Comparison of ENCODE assay signal across 16 cellular contexts in the genomic region with DNA sequence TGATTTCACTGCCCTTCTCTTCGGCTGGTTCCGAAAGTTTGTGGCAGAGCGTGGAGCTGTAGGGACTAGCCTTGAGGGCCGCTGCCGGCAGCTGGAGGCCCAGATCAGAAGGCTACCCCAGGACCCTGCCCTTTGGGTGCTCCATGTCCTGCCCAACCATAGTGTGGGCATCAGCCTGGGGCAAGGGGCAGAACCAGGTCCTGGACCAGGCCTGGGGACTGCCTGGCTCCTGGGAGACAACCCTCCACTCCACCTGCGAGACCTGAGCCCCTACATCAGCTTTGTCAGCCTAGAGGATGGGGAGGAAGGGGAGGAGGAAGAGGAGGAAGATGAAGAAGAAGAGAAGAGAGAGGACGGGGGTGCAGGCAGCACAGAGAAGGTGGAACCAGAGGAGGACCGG. TPM values are rescaled to one million over a fixed set of nuclear protein-coding genes. Genes with fewer than 3 reads are reported as not detected.
DNase-seq lines count a peak whose midpoint lies in the region; ATAC-seq, FAIRE-seq and TF ChIP-seq lines count a peak whose summit lies in the region.
"Had no signal": no experiment of that assay in that cellular context is flagged by ENCODE, and none has a peak within 500 bp of the region (broad histone marks: within the 10 kb centered on the region; RNA-seq: fewer than 3 reads in every experiment).

No MANE protein-coding gene starts in this region.

- ATAC-seq in HepG2, result peak; percentile 14; the same call in 2 of the 3 replicates
- no peak for ATAC-seq in right lobe of liver
- ATAC-seq in naive thymus-derived CD4-positive, alpha-beta T cell, result no peak
- no peak for ATAC-seq in left colon

- H3K9me3 ChIP-seq in HepG2 (ENCODE audit: low read length) (no peaks in the 10 kb centered on the region), right lobe of liver (no peaks in the 10 kb centered on the region), esophagus squamous epithelium (no peaks in the 10 kb centered on the region), A673 (ENCODE audit: low read depth, low read length, poor library complexity, severe bottlenecking) (no peaks in the 10 kb centered on the region)
- H3K9me3 ChIP-seq in naive thymus-derived CD4-positive, alpha-beta T cell (ENCODE audit: control insufficient read depth in 2 of 3, low read length in 3 of 3), result no peaks in the 10 kb centered on the region
- H3K9me3 ChIP-seq: adrenal gland, esophagus muscularis mucosa had no signal

- BruUV-seq in HepG2 (replicated peaks; lab: Mats Ljungman, UMichigan) (TSS peak; percentile 50), A673 (replicated peaks; lab: Mats Ljungman, UMichigan) (no TSS peak)

- in situ Hi-C loops in HepG2 (cut with HindIII; ENCODE audit: extremely low pct_ligation_motif_present, low pct_unique_long_range_greater_than_20kb), result no loop called here
- in situ Hi-C loops in ACHN (cut with HindIII; ENCODE audit: low pct_ligation_motif_present, low pct_unique_long_range_greater_than_20kb, low sequenced_read_pairs), result no loop called here

- WGBS in HepG2 (ENCODE audit: low lambda C conversion rate), result 50% methylated on average over 8 of the region's 8 CpGs
- WGBS in right lobe of liver (ENCODE audit: insufficient coverage, low coverage, low lambda C conversion rate, missing lambda C conversion rate), result 100% methylated on average over 6 of the region's 8 CpGs
- 89 to 92% methylated on average over 2 to 8 of the region's 8 CpGs for WGBS in esophagus squamous epithelium, 2 donors

- no peaks in the 10 kb centered on the region for H3K27me3 Mint-ChIP-seq in activated naive CD8-positive, alpha-beta T cell
- H3K27me3 Mint-ChIP-seq in naive thymus-derived CD4-positive, alpha-beta T cell, result peaks cover 0 to 40% (median 6%) of the 10 kb centered on the region in 5 donors

- no peak overlapping the region for H3K9ac ChIP-seq in HepG2 (ENCODE audit: insufficient read depth, low read depth, low read length)

- no peak for DNase-seq in HepG2 (ENCODE audit: low spot score)
- DNase-seq in right lobe of liver, result no peak
- no peak for DNase-seq in naive thymus-derived CD4-positive, alpha-beta T cell
- no peak for DNase-seq in esophagus squamous epithelium (lab: John Stamatoyannopoulos, UW)
- no peak for DNase-seq in ACHN
- DNase-seq in A673 (ENCODE audit: low spot score), result no peak
- no peak for DNase-seq in left colon
- DNase-seq: adrenal gland, NCI-H187 treated with DMSO at 0.1 percent for 48 hours, NCI-H526 had no signal

- CTCF ChIA-PET in HepG2 (lab: Yijun Ruan, JAX; ENCODE audit: low intra/inter-chr PET ratio, low total read pairs), result no interaction called here
- CTCF ChIA-PET in naive thymus-derived CD4-positive, alpha-beta T cell (lab: Charles Lee), result no interaction called here
- CTCF ChIA-PET in A673 (lab: Charles Lee), result no interaction called here

- no peak overlapping the region for H3K27ac ChIP-seq in HepG2 (ENCODE audit: extremely low read length, insufficient read depth, low read length)
- H3K27ac ChIP-seq in right lobe of liver, result no peak overlapping the region
- H3K27ac ChIP-seq in naive thymus-derived CD4-positive, alpha-beta T cell (ENCODE audit: low read depth, low read length), result no peak overlapping the region
- no peak overlapping the region for H3K27ac ChIP-seq in esophagus squamous epithelium
- H3K27ac ChIP-seq in A673 (ENCODE audit: low read depth, low read length, poor library complexity, severe bottlenecking), result no peak overlapping the region

- no peaks in the 10 kb centered on the region for H3K79me2 ChIP-seq in HepG2 (ENCODE audit: insufficient read depth, low read length)

- H3K27ac Mint-ChIP-seq in activated naive CD8-positive, alpha-beta T cell, result peak overlapping the region; percentile 75
- H3K27ac Mint-ChIP-seq in naive thymus-derived CD4-positive, alpha-beta T cell, result peak overlapping the region in 8 of 9 donors; percentile 51 to 94 (median 71)

- peak overlapping the region; percentile 82; the same call in 1 of the 2 replicates for H3K4me2 ChIP-seq in HepG2 (ENCODE audit: low read depth, low read length)

- H3K4me3 ChIP-seq in HepG2 (replicated peaks in 1 of 3; ENCODE audit: insufficient read depth in 1 of 3, low read depth in 2 of 3, low read length in 3 of 3) (peak overlapping the region in 2 of 3 experiments; percentile 75 to 88; a peak in 2 of 6 replicates), right lobe of liver (no peak overlapping the region), esophagus squamous epithelium (no peak overlapping the region), A673 (ENCODE audit: low read depth, low read length, poor library complexity, severe bottlenecking) (no peak overlapping the region)
- no peak overlapping the region for H3K4me3 ChIP-seq in naive thymus-derived CD4-positive, alpha-beta T cell (ENCODE audit: low read length)

- peaks cover 74% of the 10 kb centered on the region for H3K4me1 ChIP-seq in HepG2 (ENCODE audit: insufficient read depth, low read length)
- peaks cover 0 to 1% (median 0%) of the 10 kb centered on the region in 4 donors for H3K4me1 ChIP-seq in right lobe of liver
- H3K4me1 ChIP-seq in naive thymus-derived CD4-positive, alpha-beta T cell (ENCODE audit: control insufficient read depth in 2 of 2, insufficient read depth in 2 of 2, low read length in 2 of 2), result peaks cover 12 to 15% of the 10 kb centered on the region in 2 donors
- peaks cover 6 to 33% (median 9%) of the 10 kb centered on the region in 3 donors for H3K4me1 ChIP-seq in esophagus squamous epithelium
- H3K4me1 ChIP-seq in A673 (ENCODE audit: insufficient read depth, low read length, poor library complexity, severe bottlenecking), result peaks cover 5% of the 10 kb centered on the region

- peaks cover 19% of the 10 kb centered on the region for H3K4me1 Mint-ChIP-seq in activated naive CD8-positive, alpha-beta T cell (ENCODE audit: low read depth)
- peaks cover 12 to 29% (median 16%) of the 10 kb centered on the region in 7 donors for H3K4me1 Mint-ChIP-seq in naive thymus-derived CD4-positive, alpha-beta T cell

- no peak for TF ChIP-seq RAD21 in HepG2 (CRISPR knock-in tag; IDR thresholded peaks at IDR 0.05)

- H2AFZ ChIP-seq in HepG2 (ENCODE audit: low read length), result no peak overlapping the region

- intact Hi-C loops in HepG2 (cut with micrococcal nuclease; ENCODE audit: unreplicated experiment) (no loop called here), right lobe of liver (cut with DNase I) (no loop called here), esophagus squamous epithelium (cut with DNase I) (no loop called here), A673 (cut with micrococcal nuclease; ENCODE audit: unreplicated experiment) (no loop called here), left colon (cut with DNase I, micrococcal nuclease) (no loop called here)
- intact Hi-C loops in naive thymus-derived CD4-positive, alpha-beta T cell (cut with micrococcal nuclease), result no loop called here

- no peaks in the 10 kb centered on the region for H3K36me3 Mint-ChIP-seq in activated naive CD8-positive, alpha-beta T cell
- peaks cover 0 to 1% (median 0%) of the 10 kb centered on the region in 5 donors for H3K36me3 Mint-ChIP-seq in naive thymus-derived CD4-positive, alpha-beta T cell

- no peak for FAIRE-seq in HepG2 (lab: Jason Lieb, UNC)
- FAIRE-seq: colon had no signal

- TF ChIP-seq CTCF in HepG2 (CRISPR knock-in tag; IDR thresholded peaks at IDR 0.05) (no peak), right lobe of liver (IDR thresholded peaks at IDR 0.05) (no peak), esophagus squamous epithelium (IDR thresholded peaks at IDR 0.05) (no peak), A673 (conservative IDR thresholded peaks at IDR 0.05; ENCODE audit: low read depth, low read length) (no peak)

- TF ChIP-seq POLR2A in HepG2 (IDR thresholded peaks at IDR 0.05; ENCODE audit: insufficient read depth in 1 of 2, low read depth in 2 of 2, low read length in 2 of 2) (no peak), right lobe of liver (IDR thresholded peaks at IDR 0.05) (no peak), esophagus squamous epithelium (IDR thresholded peaks at IDR 0.05) (no peak)

- no peak for TF ChIP-seq EP300 in HepG2 (IDR thresholded peaks at IDR 0.05; ENCODE audit: low read depth in 2 of 2, low read length in 2 of 2)
- TF ChIP-seq EP300 in HepG2 (CRISPR knock-in tag; IDR thresholded peaks at IDR 0.05; ENCODE audit: borderline replicate concordance), result no peak

- H4K20me1 ChIP-seq in HepG2 (ENCODE audit: insufficient read depth, low read length), result no peaks in the 10 kb centered on the region

- H3K27me3 ChIP-seq in HepG2 (ENCODE audit: control insufficient read depth in 1 of 2, insufficient read depth in 2 of 2, low read length in 2 of 2) (peaks cover 2 to 24% of the 10 kb centered on the region in 2 experiments; a peak in 3 of 5 replicates), right lobe of liver (no peaks in the 10 kb centered on the region), esophagus squamous epithelium (peaks cover 0 to 22% (median 0%) of the 10 kb centered on the region in 4 donors), A673 (replicated peaks; ENCODE audit: insufficient read depth, low read depth, low read length, poor library complexity) (peaks cover 13% of the 10 kb centered on the region)
- H3K27me3 ChIP-seq in naive thymus-derived CD4-positive, alpha-beta T cell (ENCODE audit: control insufficient read depth in 2 of 2, insufficient read depth in 2 of 2, low read length in 2 of 2), result no peaks in the 10 kb centered on the region

- no peaks in the 10 kb centered on the region; a peak in 2 of 5 replicates for H3K36me3 ChIP-seq in HepG2 (replicated peaks in 1 of 2; ENCODE audit: control insufficient read depth in 1 of 2, insufficient read depth in 2 of 2, low read length in 2 of 2)
- no peaks in the 10 kb centered on the region for H3K36me3 ChIP-seq in right lobe of liver
- peaks cover 0 to 4% (median 0%) of the 10 kb centered on the region in 3 experiments for H3K36me3 ChIP-seq in naive thymus-derived CD4-positive, alpha-beta T cell (ENCODE audit: control insufficient read depth in 2 of 3, insufficient read depth in 3 of 3, low read length in 3 of 3)
- peaks cover 0 to under 1% (median 0%) of the 10 kb centered on the region in 3 donors for H3K36me3 ChIP-seq in esophagus squamous epithelium
- H3K36me3 ChIP-seq in A673 (ENCODE audit: insufficient read depth, low read length, poor library complexity, severe bottlenecking), result no peaks in the 10 kb centered on the region
- H3K36me3 ChIP-seq: adrenal gland, esophagus muscularis mucosa had no signal

- H3K4me3 Mint-ChIP-seq in activated naive CD8-positive, alpha-beta T cell, result peak overlapping the region; percentile 85
- H3K4me3 Mint-ChIP-seq in naive thymus-derived CD4-positive, alpha-beta T cell, result peak overlapping the region; percentile 68 to 91 (median 84)

- POLR2A ChIA-PET in HepG2 (lab: Yijun Ruan, JAX) (interaction anchor here (0.9 to 3.8 kb wide), 4 partner anchors 31 to 47 kb away, joined by 4 to 15 read pairs (median 9); partner anchors contain the start of genes GLTPD2 and TM4SF5), A673 (lab: Charles Lee; ENCODE audit: low non-redundant PET) (no interaction called here)
- POLR2A ChIA-PET in naive thymus-derived CD4-positive, alpha-beta T cell (lab: Charles Lee), result interaction anchor here (0.6 to 1.3 kb wide), 2 partner anchors 49 to 349 kb away, joined by 3 to 4 read pairs; no protein-coding TSS in a partner anchor

- H3K9me3 Mint-ChIP-seq in activated naive CD8-positive, alpha-beta T cell (ENCODE audit: low read depth), result no peaks in the 10 kb centered on the region
- no peaks in the 10 kb centered on the region for H3K9me3 Mint-ChIP-seq in naive thymus-derived CD4-positive, alpha-beta T cell

RNA-seq across cellular contexts. Expression of gene CXCL16, which starts 0.9 kb away (rescaled TPM):
- total RNA-seq in HepG2 (2016; rRNA removed; fragmentation: Illumina TruSeq; extraction: Trizol) (5.4 and 9.4 TPM in 2 replicates), right lobe of liver (10 to 100 TPM; 13.3 to 69.6 (median 31.3) TPM), esophagus squamous epithelium (10 to 100 TPM; 15.2 to 28.2 (median 19.5) TPM), A673 (2021) (4.0 and 6.0 TPM in 2 replicates), left colon (10 to 100 TPM; 36.2 to 52.3 TPM)
- total RNA-seq in HepG2 (2016; cell fraction: cytosol; rRNA removed; fragmentation: Illumina TruSeq; extraction: Trizol; ENCODE audit: low read depth), result 5.4 and 8.2 TPM in 2 replicates
- 5.6 and 11.1 TPM in 2 replicates for total RNA-seq in HepG2 (2016; cell fraction: insoluble cytoplasmic fraction; rRNA removed; fragmentation: Illumina TruSeq; extraction: Trizol)
- 12.1 and 12.5 TPM in 2 replicates for total RNA-seq in HepG2 (2016; cell fraction: membrane; rRNA removed; fragmentation: Illumina TruSeq; extraction: Trizol)
- 7.9 and 8.2 TPM in 2 replicates for total RNA-seq in HepG2 (2016; cell fraction: nucleus; rRNA removed; fragmentation: Illumina TruSeq; extraction: Trizol)
- polyA plus RNA-seq in HepG2 (2011; rRNA removed), result 101 and 142 TPM in 2 replicates
- 89.5 and 125 TPM in 2 replicates for polyA plus RNA-seq in HepG2 (2011; cell fraction: cytosol; rRNA removed)
- 24.7 and 41.2 TPM in 2 replicates for polyA plus RNA-seq in HepG2 (2011; cell fraction: nucleus; rRNA removed)
- 81.6 and 102 TPM in 2 replicates for polyA plus RNA-seq in HepG2 (2012)
- polyA plus RNA-seq in HepG2 (2016; cell fraction: cytosol; fragmentation: Illumina TruSeq; extraction: Trizol; ENCODE audit: low read depth), result 18.9 and 20.3 TPM in 2 replicates
- 20.4 and 22.7 TPM in 2 replicates for polyA plus RNA-seq in HepG2 (2016; cell fraction: insoluble cytoplasmic fraction; fragmentation: Illumina TruSeq; extraction: Trizol; ENCODE audit: low read depth)
- 28.0 and 31.1 TPM in 2 replicates for polyA plus RNA-seq in HepG2 (2016; cell fraction: membrane; fragmentation: Illumina TruSeq; extraction: Trizol; ENCODE audit: low read depth)
- 27.8 and 36.4 TPM in 2 replicates for polyA plus RNA-seq in HepG2 (2016; cell fraction: nucleus; fragmentation: Illumina TruSeq; extraction: Trizol; ENCODE audit: insufficient read depth, low read depth)
- 7.1 and 65.0 TPM in 2 replicates for polyA minus RNA-seq in HepG2 (2011; rRNA and poly(A)+ RNA removed; ENCODE audit: low replicate concordance)
- 41.8 and 54.5 TPM in 2 replicates for polyA minus RNA-seq in HepG2 (2011; cell fraction: cytosol; rRNA and poly(A)+ RNA removed)
- 9.3 and 13.4 TPM in 2 replicates for polyA minus RNA-seq in HepG2 (2011; cell fraction: nucleus; rRNA and poly(A)+ RNA removed)
- 10 to 100 TPM in 2 of 5 experiments, 1 to 10 TPM in 3; 2.6 to 68.0 (median 3.4) TPM for total RNA-seq in naive thymus-derived CD4-positive, alpha-beta T cell
- polyA plus RNA-seq in naive thymus-derived CD4-positive, alpha-beta T cell, result 1 to 10 TPM; 1.2 to 4.4 TPM

RNA-seq across cellular contexts. Expression of gene ZMYND15, which starts 1.0 kb away (rescaled TPM):
- 0.15 and 0.24 TPM in 2 replicates for total RNA-seq in HepG2 (2016; rRNA removed; fragmentation: Illumina TruSeq; extraction: Trizol)
- total RNA-seq in HepG2 (2016; cell fraction: cytosol; rRNA removed; fragmentation: Illumina TruSeq; extraction: Trizol; ENCODE audit: low read depth), result not detected in 2 replicates
- total RNA-seq in HepG2 (2016; cell fraction: insoluble cytoplasmic fraction; rRNA removed; fragmentation: Illumina TruSeq; extraction: Trizol), result 0.16 and 0.39 TPM in 2 replicates
- total RNA-seq in HepG2 (2016; cell fraction: membrane; rRNA removed; fragmentation: Illumina TruSeq; extraction: Trizol), result 0.10 and 0.12 TPM in 2 replicates
- 0.38 and 0.43 TPM in 2 replicates for total RNA-seq in HepG2 (2016; cell fraction: nucleus; rRNA removed; fragmentation: Illumina TruSeq; extraction: Trizol)
- polyA plus RNA-seq in HepG2 (2011; rRNA removed), result 2.7 and 3.6 TPM in 2 replicates
- 1.5 and 1.7 TPM in 2 replicates for polyA plus RNA-seq in HepG2 (2011; cell fraction: cytosol; rRNA removed)
- 14.3 and 15.2 TPM in 2 replicates for polyA plus RNA-seq in HepG2 (2011; cell fraction: nucleus; rRNA removed)
- 2.0 and 2.7 TPM in 2 replicates for polyA plus RNA-seq in HepG2 (2012)
- polyA plus RNA-seq in HepG2 (2016; cell fraction: cytosol; fragmentation: Illumina TruSeq; extraction: Trizol; ENCODE audit: low read depth), result 0.16 and 0.17 TPM in 2 replicates
- 0.28 and 0.33 TPM in 2 replicates for polyA plus RNA-seq in HepG2 (2016; cell fraction: insoluble cytoplasmic fraction; fragmentation: Illumina TruSeq; extraction: Trizol; ENCODE audit: low read depth)
- 0.27 and 0.44 TPM in 2 replicates for polyA plus RNA-seq in HepG2 (2016; cell fraction: membrane; fragmentation: Illumina TruSeq; extraction: Trizol; ENCODE audit: low read depth)
- 0.75 and 1.6 TPM in 2 replicates for polyA plus RNA-seq in HepG2 (2016; cell fraction: nucleus; fragmentation: Illumina TruSeq; extraction: Trizol; ENCODE audit: insufficient read depth, low read depth)
- 0.07 and 2.5 TPM in 2 replicates for polyA minus RNA-seq in HepG2 (2011; rRNA and poly(A)+ RNA removed; ENCODE audit: low replicate concordance)
- polyA minus RNA-seq in HepG2 (2011; cell fraction: cytosol; rRNA and poly(A)+ RNA removed), result 0.53 and 0.79 TPM in 2 replicates
- 1.5 and 2.7 TPM in 2 replicates for polyA minus RNA-seq in HepG2 (2011; cell fraction: nucleus; rRNA and poly(A)+ RNA removed)
- 1 to 10 TPM in 5 of 6 experiments, under 1 TPM in 1; 0.70 to 6.5 (median 1.9) TPM for total RNA-seq in right lobe of liver
- total RNA-seq in naive thymus-derived CD4-positive, alpha-beta T cell, result 1 to 10 TPM in 2 of 5 experiments, under 1 TPM in 2, not detected in 1; 0.22 to 5.2 (median 1.4) TPM
- not detected for polyA plus RNA-seq in naive thymus-derived CD4-positive, alpha-beta T cell
- total RNA-seq in esophagus squamous epithelium, result 1 to 10 TPM in 2 of 4 donors, not detected in 2; 1.1 to 1.7 TPM
- total RNA-seq in A673 (2021), result 0.17 and 0.37 TPM in 2 replicates
- total RNA-seq in left colon, result 1 to 10 TPM; 1.1 to 1.9 TPM
- total RNA-seq: lung microvascular endothelial cell, RPMI7951 had no signal

RNA-seq across cellular contexts. Expression of gene MED11, which starts 9.4 kb away (rescaled TPM):
- total RNA-seq in HepG2 (2016; rRNA removed; fragmentation: Illumina TruSeq; extraction: Trizol) (20.2 and 25.1 TPM in 2 replicates), right lobe of liver (10 to 100 TPM in 5 of 6 experiments, 1 to 10 TPM in 1; 10.0 to 21.1 (median 16.2) TPM), esophagus squamous epithelium (10 to 100 TPM; 17.3 to 45.3 (median 29.7) TPM), A673 (2021) (13.7 and 22.5 TPM in 2 replicates), left colon (10 to 100 TPM; 21.8 to 26.7 TPM)
- total RNA-seq in HepG2 (2016; cell fraction: cytosol; rRNA removed; fragmentation: Illumina TruSeq; extraction: Trizol; ENCODE audit: low read depth), result 3.6 and 4.5 TPM in 2 replicates
- 20.3 and 31.3 TPM in 2 replicates for total RNA-seq in HepG2 (2016; cell fraction: insoluble cytoplasmic fraction; rRNA removed; fragmentation: Illumina TruSeq; extraction: Trizol)
- total RNA-seq in HepG2 (2016; cell fraction: membrane; rRNA removed; fragmentation: Illumina TruSeq; extraction: Trizol), result 6.8 and 9.9 TPM in 2 replicates
- total RNA-seq in HepG2 (2016; cell fraction: nucleus; rRNA removed; fragmentation: Illumina TruSeq; extraction: Trizol), result 7.9 and 8.0 TPM in 2 replicates
- 36.2 and 39.0 TPM in 2 replicates for polyA plus RNA-seq in HepG2 (2011; rRNA removed)
- polyA plus RNA-seq in HepG2 (2011; cell fraction: cytosol; rRNA removed), result 34.0 and 41.9 TPM in 2 replicates
- 23.2 and 26.5 TPM in 2 replicates for polyA plus RNA-seq in HepG2 (2011; cell fraction: nucleus; rRNA removed)
- 23.6 and 23.7 TPM in 2 replicates for polyA plus RNA-seq in HepG2 (2012)
- 4.5 and 4.8 TPM in 2 replicates for polyA plus RNA-seq in HepG2 (2016; cell fraction: cytosol; fragmentation: Illumina TruSeq; extraction: Trizol; ENCODE audit: low read depth)
- 34.8 and 37.3 TPM in 2 replicates for polyA plus RNA-seq in HepG2 (2016; cell fraction: insoluble cytoplasmic fraction; fragmentation: Illumina TruSeq; extraction: Trizol; ENCODE audit: low read depth)
- polyA plus RNA-seq in HepG2 (2016; cell fraction: membrane; fragmentation: Illumina TruSeq; extraction: Trizol; ENCODE audit: low read depth), result 7.4 and 8.2 TPM in 2 replicates
- polyA plus RNA-seq in HepG2 (2016; cell fraction: nucleus; fragmentation: Illumina TruSeq; extraction: Trizol; ENCODE audit: insufficient read depth, low read depth), result 23.5 and 24.2 TPM in 2 replicates
- 12.0 and 42.0 TPM in 2 replicates for polyA minus RNA-seq in HepG2 (2011; rRNA and poly(A)+ RNA removed; ENCODE audit: low replicate concordance)
- 9.0 and 13.7 TPM in 2 replicates for polyA minus RNA-seq in HepG2 (2011; cell fraction: cytosol; rRNA and poly(A)+ RNA removed)
- 8.0 and 9.3 TPM in 2 replicates for polyA minus RNA-seq in HepG2 (2011; cell fraction: nucleus; rRNA and poly(A)+ RNA removed)
- 10 to 100 TPM; 10.4 to 32.0 (median 25.5) TPM for total RNA-seq in naive thymus-derived CD4-positive, alpha-beta T cell
- polyA plus RNA-seq in naive thymus-derived CD4-positive, alpha-beta T cell, result 10 to 100 TPM; 43.2 to 73.9 TPM

RNA-seq across cellular contexts. Expression of gene ARRB2, which starts 30.2 kb away (rescaled TPM):
- 15.5 and 21.5 TPM in 2 replicates for total RNA-seq in HepG2 (2016; rRNA removed; fragmentation: Illumina TruSeq; extraction: Trizol)
- 26.6 and 31.6 TPM in 2 replicates for total RNA-seq in HepG2 (2016; cell fraction: cytosol; rRNA removed; fragmentation: Illumina TruSeq; extraction: Trizol; ENCODE audit: low read depth)
- total RNA-seq in HepG2 (2016; cell fraction: insoluble cytoplasmic fraction; rRNA removed; fragmentation: Illumina TruSeq; extraction: Trizol), result 11.0 and 21.7 TPM in 2 replicates
- total RNA-seq in HepG2 (2016; cell fraction: membrane; rRNA removed; fragmentation: Illumina TruSeq; extraction: Trizol), result 39.2 and 42.1 TPM in 2 replicates
- 14.4 and 14.9 TPM in 2 replicates for total RNA-seq in HepG2 (2016; cell fraction: nucleus; rRNA removed; fragmentation: Illumina TruSeq; extraction: Trizol)
- 49.2 and 58.4 TPM in 2 replicates for polyA plus RNA-seq in HepG2 (2011; rRNA removed)
- 39.2 and 47.6 TPM in 2 replicates for polyA plus RNA-seq in HepG2 (2011; cell fraction: cytosol; rRNA removed)
- polyA plus RNA-seq in HepG2 (2011; cell fraction: nucleus; rRNA removed), result 125 and 127 TPM in 2 replicates
- polyA plus RNA-seq in HepG2 (2012), result 56.5 and 69.1 TPM in 2 replicates
- 73.1 and 77.8 TPM in 2 replicates for polyA plus RNA-seq in HepG2 (2016; cell fraction: cytosol; fragmentation: Illumina TruSeq; extraction: Trizol; ENCODE audit: low read depth)
- 31.2 and 37.0 TPM in 2 replicates for polyA plus RNA-seq in HepG2 (2016; cell fraction: insoluble cytoplasmic fraction; fragmentation: Illumina TruSeq; extraction: Trizol; ENCODE audit: low read depth)
- 82.8 and 84.1 TPM in 2 replicates for polyA plus RNA-seq in HepG2 (2016; cell fraction: membrane; fragmentation: Illumina TruSeq; extraction: Trizol; ENCODE audit: low read depth)
- 77.0 and 85.1 TPM in 2 replicates for polyA plus RNA-seq in HepG2 (2016; cell fraction: nucleus; fragmentation: Illumina TruSeq; extraction: Trizol; ENCODE audit: insufficient read depth, low read depth)
- polyA minus RNA-seq in HepG2 (2011; rRNA and poly(A)+ RNA removed; ENCODE audit: low replicate concordance), result 30.3 and 32.9 TPM in 2 replicates
- 17.3 and 18.1 TPM in 2 replicates for polyA minus RNA-seq in HepG2 (2011; cell fraction: cytosol; rRNA and poly(A)+ RNA removed)
- 19.2 and 23.5 TPM in 2 replicates for polyA minus RNA-seq in HepG2 (2011; cell fraction: nucleus; rRNA and poly(A)+ RNA removed)
- total RNA-seq in right lobe of liver, result 10 to 100 TPM; 18.2 to 38.6 (median 23.9) TPM
- total RNA-seq in naive thymus-derived CD4-positive, alpha-beta T cell, result 100 to 1,000 TPM; 270 to 601 (median 377) TPM
- polyA plus RNA-seq in naive thymus-derived CD4-positive, alpha-beta T cell, result 10 to 100 TPM; 34.8 to 35.0 TPM
- total RNA-seq in esophagus squamous epithelium, result 10 to 100 TPM in 2 of 4 donors, 1 to 10 TPM in 2; 4.4 to 24.8 (median 10.1) TPM
- total RNA-seq in A673 (2021), result 82.2 and 100 TPM in 2 replicates
- total RNA-seq in left colon, result 10 to 100 TPM; 27.2 to 45.1 TPM

RNA-seq across cellular contexts. Expression of gene TM4SF5, which starts 31.1 kb away (rescaled TPM):
- total RNA-seq in HepG2 (2016; rRNA removed; fragmentation: Illumina TruSeq; extraction: Trizol) (15.6 and 30.1 TPM in 2 replicates), right lobe of liver (100 to 1,000 TPM in 3 of 6 experiments, 10 to 100 TPM in 3; 67.1 to 215 (median 112) TPM), esophagus squamous epithelium (not detected), A673 (2021) (not detected in 2 replicates), left colon (10 to 100 TPM; 17.3 to 26.9 TPM)
- total RNA-seq in HepG2 (2016; cell fraction: cytosol; rRNA removed; fragmentation: Illumina TruSeq; extraction: Trizol; ENCODE audit: low read depth), result 8.3 and 9.3 TPM in 2 replicates
- 14.2 and 28.3 TPM in 2 replicates for total RNA-seq in HepG2 (2016; cell fraction: insoluble cytoplasmic fraction; rRNA removed; fragmentation: Illumina TruSeq; extraction: Trizol)
- total RNA-seq in HepG2 (2016; cell fraction: membrane; rRNA removed; fragmentation: Illumina TruSeq; extraction: Trizol), result 6.7 and 7.5 TPM in 2 replicates
- total RNA-seq in HepG2 (2016; cell fraction: nucleus; rRNA removed; fragmentation: Illumina TruSeq; extraction: Trizol), result 22.4 and 30.8 TPM in 2 replicates
- polyA plus RNA-seq in HepG2 (2011; rRNA removed), result 126 and 152 TPM in 2 replicates
- polyA plus RNA-seq in HepG2 (2011; cell fraction: cytosol; rRNA removed), result 222 and 275 TPM in 2 replicates
- polyA plus RNA-seq in HepG2 (2011; cell fraction: nucleus; rRNA removed), result 301 and 304 TPM in 2 replicates
- polyA plus RNA-seq in HepG2 (2012), result 238 and 268 TPM in 2 replicates
- 15.7 and 17.8 TPM in 2 replicates for polyA plus RNA-seq in HepG2 (2016; cell fraction: cytosol; fragmentation: Illumina TruSeq; extraction: Trizol; ENCODE audit: low read depth)
- polyA plus RNA-seq in HepG2 (2016; cell fraction: insoluble cytoplasmic fraction; fragmentation: Illumina TruSeq; extraction: Trizol; ENCODE audit: low read depth), result 26.8 and 28.2 TPM in 2 replicates
- polyA plus RNA-seq in HepG2 (2016; cell fraction: membrane; fragmentation: Illumina TruSeq; extraction: Trizol; ENCODE audit: low read depth), result 14.0 and 14.2 TPM in 2 replicates
- polyA plus RNA-seq in HepG2 (2016; cell fraction: nucleus; fragmentation: Illumina TruSeq; extraction: Trizol; ENCODE audit: insufficient read depth, low read depth), result 81.8 and 84.4 TPM in 2 replicates
- 154 TPM in 1 of 2 replicates, not detected in the other for polyA minus RNA-seq in HepG2 (2011; rRNA and poly(A)+ RNA removed; ENCODE audit: low replicate concordance)
- polyA minus RNA-seq in HepG2 (2011; cell fraction: cytosol; rRNA and poly(A)+ RNA removed), result 71.3 and 75.3 TPM in 2 replicates
- polyA minus RNA-seq in HepG2 (2011; cell fraction: nucleus; rRNA and poly(A)+ RNA removed), result 28.6 and 33.3 TPM in 2 replicates
- total RNA-seq in naive thymus-derived CD4-positive, alpha-beta T cell, result not detected
- polyA plus RNA-seq in naive thymus-derived CD4-positive, alpha-beta T cell, result not detected
- total RNA-seq: esophagus muscularis mucosa, lung microvascular endothelial cell, posterior vena cava, RPMI7951 had no signal

Comparison
In these comparisons a context has a peak if more than half of its experiments do, and no peak if none do; other contexts are left out.
1. H3K4me3 ChIP-seq: peak in HepG2 (2 of 3); none in right lobe of liver (0 of 3), naive thymus-derived CD4-positive, alpha-beta T cell (single experiment), esophagus squamous epithelium (0 of 4) and A673 (single experiment).